8 cellular contexts compared by ENCODE assay signal in genomic region chrX:154444001-154444754, GRCh38. TPM values are rescaled to one million over a fixed set of nuclear protein-coding genes. Genes with fewer than 3 reads are reported as not detected.
DNase-seq lines count a peak whose midpoint lies in the region; FAIRE-seq and TF ChIP-seq lines count a peak whose summit lies in the region.

Gene FAM50A, plus strand, starts transcription at chrX:154444141. Its CDS starts 95 bp downstream, at chrX:154444236.

- H3K36me3 ChIP-seq in bronchial epithelial cell (ENCODE audit: control insufficient read depth, insufficient read depth, low read length) = peaks cover 16% of the 10 kb centered on the region
- peaks cover 0 to 77% (median 26%) of the 10 kb centered on the region in 6 donors for H3K36me3 ChIP-seq in spleen

- H3K4me1 Mint-ChIP-seq in immature natural killer cell = peaks cover 0 to 9% of the 10 kb centered on the region in 2 donors

- H3K9me3 Mint-ChIP-seq in immature natural killer cell = no peaks in the 10 kb centered on the region

- peak within 1 kb of the TSS; percentile 67 to 81 (median 78) for H3K4me3 Mint-ChIP-seq in immature natural killer cell

- no peak for FAIRE-seq in bronchial epithelial cell (lab: Jason Lieb, UNC)

- no peak for TF ChIP-seq POLR2A in spleen (IDR thresholded peaks at IDR 0.05)

- TF ChIP-seq CTCF in GM10266 (IDR thresholded peaks at IDR 0.05; ENCODE audit: control insufficient read depth, insufficient read depth, low read depth, missing control alignments) (no peak), VCaP (conservative IDR thresholded peaks at IDR 0.05) (no peak), bronchial epithelial cell (IDR thresholded peaks at IDR 0.05; ENCODE audit: insufficient read depth, low read length, severe bottlenecking) (no peak), spleen (IDR thresholded peaks at IDR 0.05 in 8 of 11, conservative IDR thresholded peaks at IDR 0.05 in 3 of 11) (peak in 2 of 11 experiments; percentile 18 to 21)

- 1 to 71% (median 31%) methylated on average over 3 to 92 of the region's 92 CpGs for WGBS in spleen, 5 donors

- intact Hi-C loops in spleen (cut with DNase I; ENCODE audit: low total_unique reads) = no loop called here

- DNase-seq in GM10266 (ENCODE audit: extremely low spot score) (peak; percentile 92), HCEC 1CT (peak; percentile 57), NCI-H1092 (lab: John Stamatoyannopoulos, UW) (peak; percentile 39), bronchial epithelial cell (ENCODE audit: low read depth) (peak; percentile 6), immature natural killer cell (peak; percentile 77 to 84 (median 79)), spleen (peak; percentile 93), NCI-H128 (lab: John Stamatoyannopoulos, UW; ENCODE audit: unreplicated experiment) (no peak)

- peak within 1 kb of the TSS; percentile 79 to 92 (median 85) for H3K27ac Mint-ChIP-seq in immature natural killer cell

- H3K27me3 Mint-ChIP-seq in immature natural killer cell (ENCODE audit: low read depth in 3 of 3) = peaks cover 0 to 3% (median 1%) of the 10 kb centered on the region in 3 donors

- no peaks in the 10 kb centered on the region for H3K27me3 ChIP-seq in bronchial epithelial cell (ENCODE audit: control insufficient read depth, insufficient read depth, low read length)
- peaks cover 0 to 6% (median 0%) of the 10 kb centered on the region in 7 donors for H3K27me3 ChIP-seq in spleen (replicated peaks in 1 of 7)

- no peaks in the 10 kb centered on the region for H3K36me3 Mint-ChIP-seq in immature natural killer cell

- H3K27ac ChIP-seq in VCaP = peak within 1 kb of the TSS; percentile 77
- peak within 1 kb of the TSS; percentile 46 to 91 (median 80) for H3K27ac ChIP-seq in spleen

- peaks cover 5 to 58% (median 20%) of the 10 kb centered on the region in 6 donors for H3K4me1 ChIP-seq in spleen

- H3K4me3 ChIP-seq in bronchial epithelial cell (ENCODE audit: low read depth, low read length) (peak within 1 kb of the TSS; percentile 54), spleen (peak within 1 kb of the TSS; percentile 40 to 78 (median 49))

- no peaks in the 10 kb centered on the region for H3K9me3 ChIP-seq in spleen

RNA-seq across cellular contexts. Expression of gene FAM50A, which starts in this region (rescaled TPM):
- total RNA-seq in bronchial epithelial cell (88.5 and 90.4 TPM in 2 replicates), spleen (10 to 100 TPM; 30.3 to 53.9 (median 45.5) TPM)
- polyA plus RNA-seq in immature natural killer cell (10 to 100 TPM; 45.2 to 63.3 (median 53.3) TPM), spleen (100 to 1,000 TPM in 1 of 3 donors, 10 to 100 TPM in 2; 65.7 to 123 (median 99.4) TPM)
